In the genomic region with DNA sequence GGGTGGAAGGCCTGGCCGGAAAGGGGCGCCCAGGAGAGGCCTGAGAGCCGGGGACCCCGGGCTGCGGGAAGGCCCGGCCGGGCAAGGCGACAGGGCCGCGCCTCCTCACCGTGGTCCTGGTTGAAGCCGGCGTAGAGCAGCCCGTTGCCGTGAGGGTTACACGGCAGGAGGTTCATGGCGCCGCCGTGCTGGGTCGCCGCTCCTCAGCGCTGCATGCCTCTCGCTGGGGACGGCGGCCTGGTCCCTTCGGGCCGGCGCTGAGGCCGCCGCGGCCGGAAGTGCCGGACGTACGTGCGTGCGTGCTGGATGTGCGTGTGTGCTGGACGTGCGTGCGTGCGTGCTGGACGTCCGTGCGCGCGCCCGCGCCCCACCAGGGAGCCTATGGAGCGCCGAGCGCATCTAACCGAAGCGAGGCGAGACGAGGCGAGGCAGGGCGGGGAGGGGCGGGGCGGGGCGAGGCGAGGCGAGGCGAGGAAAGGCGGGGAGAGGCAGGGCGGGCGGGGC, we compare ENCODE assay signal across 1 cellular context.
TF ChIP-seq lines count a peak whose summit lies in the region.

A gene (minus strand): TSS at position 280 of the 504 bp plus-strand sequence. CDS start 104 bp downstream, at position 176.

TF ChIP-seq in HEK293, 187 proteins besides CTCF, POLR2A, EP300 and RAD21 (continued from another document and continues in another):
- TF ChIP-seq, protein P1, sequence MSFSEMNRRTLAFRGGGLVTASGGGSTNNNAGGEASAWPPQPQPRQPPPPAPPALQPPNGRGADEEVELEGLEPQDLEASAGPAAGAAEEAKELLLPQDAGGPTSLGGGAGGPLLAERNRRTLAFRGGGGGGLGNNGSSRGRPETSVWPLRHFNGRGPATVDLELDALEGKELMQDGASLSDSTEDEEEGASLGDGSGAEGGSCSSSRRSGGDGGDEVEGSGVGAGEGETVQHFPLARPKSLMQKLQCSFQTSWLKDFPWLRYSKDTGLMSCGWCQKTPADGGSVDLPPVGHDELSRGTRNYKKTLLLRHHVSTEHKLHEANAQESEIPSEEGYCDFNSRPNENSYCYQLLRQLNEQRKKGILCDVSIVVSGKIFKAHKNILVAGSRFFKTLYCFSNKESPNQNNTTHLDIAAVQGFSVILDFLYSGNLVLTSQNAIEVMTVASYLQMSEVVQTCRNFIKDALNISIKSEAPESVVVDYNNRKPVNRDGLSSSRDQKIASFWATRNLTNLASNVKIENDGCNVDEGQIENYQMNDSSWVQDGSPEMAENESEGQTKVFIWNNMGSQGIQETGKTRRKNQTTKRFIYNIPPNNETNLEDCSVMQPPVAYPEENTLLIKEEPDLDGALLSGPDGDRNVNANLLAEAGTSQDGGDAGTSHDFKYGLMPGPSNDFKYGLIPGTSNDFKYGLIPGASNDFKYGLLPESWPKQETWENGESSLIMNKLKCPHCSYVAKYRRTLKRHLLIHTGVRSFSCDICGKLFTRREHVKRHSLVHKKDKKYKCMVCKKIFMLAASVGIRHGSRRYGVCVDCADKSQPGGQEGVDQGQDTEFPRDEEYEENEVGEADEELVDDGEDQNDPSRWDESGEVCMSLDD (tag by site-specific recombination; IDR thresholded peaks at IDR 0.05) = 0 out of 2 replicates have a peak, but pooled peaks have one; percentile 26
- TF ChIP-seq SALL2 (tag by site-specific recombination; IDR thresholded peaks at IDR 0.05; ENCODE audit: borderline replicate concordance) = no peak
- TF ChIP-seq, protein P2, sequence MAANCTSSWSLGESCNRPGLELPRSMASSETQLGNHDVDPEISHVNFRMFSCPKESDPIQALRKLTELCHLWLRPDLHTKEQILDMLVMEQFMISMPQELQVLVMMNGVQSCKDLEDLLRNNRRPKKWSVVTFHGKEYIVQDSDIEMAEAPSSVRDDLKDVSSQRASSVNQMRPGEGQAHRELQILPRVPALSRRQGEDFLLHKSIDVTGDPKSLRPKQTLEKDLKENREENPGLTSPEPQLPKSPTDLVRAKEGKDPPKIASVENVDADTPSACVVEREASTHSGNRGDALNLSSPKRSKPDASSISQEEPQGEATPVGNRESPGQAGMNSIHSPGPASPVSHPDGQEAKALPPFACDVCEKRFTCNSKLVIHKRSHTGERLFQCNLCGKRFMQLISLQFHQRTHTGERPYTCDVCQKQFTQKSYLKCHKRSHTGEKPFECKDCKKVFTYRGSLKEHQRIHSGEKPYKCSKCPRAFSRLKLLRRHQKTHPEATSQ (tag by site-specific recombination; IDR thresholded peaks at IDR 0.05) = peak; percentile 79
- no peak for TF ChIP-seq ZNF621 (tag by site-specific recombination; IDR thresholded peaks at IDR 0.05)
- no peak for TF ChIP-seq ZNF792 (tag by site-specific recombination; IDR thresholded peaks at IDR 0.05)
- TF ChIP-seq ZNF776 (tag by site-specific recombination; IDR thresholded peaks at IDR 0.05; ENCODE audit: borderline replicate concordance) = no peak
- no peak for TF ChIP-seq ZNF837 (tag by site-specific recombination; IDR thresholded peaks at IDR 0.05)
- no peak for TF ChIP-seq ZNF132 (tag by site-specific recombination; IDR thresholded peaks at IDR 0.05; ENCODE audit: borderline replicate concordance)
- no peak for TF ChIP-seq ZNF138 (tag by site-specific recombination; IDR thresholded peaks at IDR 0.05; ENCODE audit: borderline replicate concordance)
- TF ChIP-seq, protein P3, sequence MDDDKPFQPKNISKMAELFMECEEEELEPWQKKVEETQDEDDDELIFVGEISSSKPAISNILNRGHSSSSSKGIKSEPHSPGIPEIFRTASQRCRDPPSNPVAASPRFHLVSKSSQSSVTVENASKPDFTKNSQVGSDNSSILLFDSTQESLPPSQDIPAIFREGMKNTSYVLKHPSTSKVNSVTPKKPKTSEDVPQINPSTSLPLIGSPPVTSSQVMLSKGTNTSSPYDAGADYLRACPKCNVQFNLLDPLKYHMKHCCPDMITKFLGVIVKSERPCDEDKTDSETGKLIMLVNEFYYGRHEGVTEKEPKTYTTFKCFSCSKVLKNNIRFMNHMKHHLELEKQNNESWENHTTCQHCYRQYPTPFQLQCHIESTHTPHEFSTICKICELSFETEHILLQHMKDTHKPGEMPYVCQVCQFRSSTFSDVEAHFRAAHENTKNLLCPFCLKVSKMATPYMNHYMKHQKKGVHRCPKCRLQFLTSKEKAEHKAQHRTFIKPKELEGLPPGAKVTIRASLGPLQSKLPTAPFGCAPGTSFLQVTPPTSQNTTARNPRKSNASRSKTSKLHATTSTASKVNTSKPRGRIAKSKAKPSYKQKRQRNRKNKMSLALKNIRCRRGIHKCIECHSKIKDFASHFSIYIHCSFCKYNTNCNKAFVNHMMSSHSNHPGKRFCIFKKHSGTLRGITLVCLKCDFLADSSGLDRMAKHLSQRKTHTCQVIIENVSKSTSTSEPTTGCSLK (tag by site-specific recombination; IDR thresholded peaks at IDR 0.05) = no peak
- TF ChIP-seq ZNF16 (tag by site-specific recombination; IDR thresholded peaks at IDR 0.05; ENCODE audit: low read depth) = no peak
- no peak for TF ChIP-seq ZBTB21 (tag by site-specific recombination; IDR thresholded peaks at IDR 0.05)
- no peak; the same call in 1 of the 2 replicates for TF ChIP-seq ZNF324 (tag by site-specific recombination; IDR thresholded peaks at IDR 0.05)
- TF ChIP-seq, protein P4, sequence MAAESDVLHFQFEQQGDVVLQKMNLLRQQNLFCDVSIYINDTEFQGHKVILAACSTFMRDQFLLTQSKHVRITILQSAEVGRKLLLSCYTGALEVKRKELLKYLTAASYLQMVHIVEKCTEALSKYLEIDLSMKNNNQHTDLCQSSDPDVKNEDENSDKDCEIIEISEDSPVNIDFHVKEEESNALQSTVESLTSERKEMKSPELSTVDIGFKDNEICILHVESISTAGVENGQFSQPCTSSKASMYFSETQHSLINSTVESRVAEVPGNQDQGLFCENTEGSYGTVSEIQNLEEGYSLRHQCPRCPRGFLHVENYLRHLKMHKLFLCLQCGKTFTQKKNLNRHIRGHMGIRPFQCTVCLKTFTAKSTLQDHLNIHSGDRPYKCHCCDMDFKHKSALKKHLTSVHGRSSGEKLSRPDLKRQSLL (tag by site-specific recombination; IDR thresholded peaks at IDR 0.05) = no peak
- TF ChIP-seq, protein P5, sequence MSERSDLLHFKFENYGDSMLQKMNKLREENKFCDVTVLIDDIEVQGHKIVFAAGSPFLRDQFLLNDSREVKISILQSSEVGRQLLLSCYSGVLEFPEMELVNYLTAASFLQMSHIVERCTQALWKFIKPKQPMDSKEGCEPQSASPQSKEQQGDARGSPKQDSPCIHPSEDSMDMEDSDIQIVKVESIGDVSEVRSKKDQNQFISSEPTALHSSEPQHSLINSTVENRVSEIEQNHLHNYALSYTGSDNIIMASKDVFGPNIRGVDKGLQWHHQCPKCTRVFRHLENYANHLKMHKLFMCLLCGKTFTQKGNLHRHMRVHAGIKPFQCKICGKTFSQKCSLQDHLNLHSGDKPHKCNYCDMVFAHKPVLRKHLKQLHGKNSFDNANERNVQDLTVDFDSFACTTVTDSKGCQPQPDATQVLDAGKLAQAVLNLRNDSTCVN (tag by site-specific recombination; optimal IDR thresholded peaks at IDR 0.05) = peak; percentile 94
- TF ChIP-seq ZNF133 (tag by site-specific recombination; IDR thresholded peaks at IDR 0.05) = no peak
- no peak for TF ChIP-seq ZNF311 (tag by site-specific recombination; IDR thresholded peaks at IDR 0.05; ENCODE audit: borderline replicate concordance)
- TF ChIP-seq IKZF3 (tag by site-specific recombination; IDR thresholded peaks at IDR 0.05) = 0 out of 2 replicates have a peak, but pooled peaks have one; percentile 7
- TF ChIP-seq ZNF248 (tag by site-specific recombination; IDR thresholded peaks at IDR 0.05) = no peak
- no peak for TF ChIP-seq SCRT2 (tag by site-specific recombination; IDR thresholded peaks at IDR 0.05)
- no peak for TF ChIP-seq ZNF791 (tag by site-specific recombination; IDR thresholded peaks at IDR 0.05)
- TF ChIP-seq ZIC2 (tag by site-specific recombination; IDR thresholded peaks at IDR 0.05) = peak; percentile 38
- TF ChIP-seq ZNF24 (tag by site-specific recombination; IDR thresholded peaks at IDR 0.05) = no peak; the same call in 1 of the 2 replicates
- no peak for TF ChIP-seq ZNF585B (tag by site-specific recombination; IDR thresholded peaks at IDR 0.05)
- peak; percentile 23; the same call in 1 of the 2 replicates for TF ChIP-seq ZEB2 (tag by site-specific recombination; IDR thresholded peaks at IDR 0.05)
- no peak for TF ChIP-seq ZNF394 (tag by site-specific recombination; IDR thresholded peaks at IDR 0.05; ENCODE audit: borderline replicate concordance)
- no peak for TF ChIP-seq ZNF23 (tag by site-specific recombination; IDR thresholded peaks at IDR 0.05; ENCODE audit: borderline replicate concordance)
- TF ChIP-seq KLF9 (tag by site-specific recombination; IDR thresholded peaks at IDR 0.05; ENCODE audit: low read depth) = no peak
- peak; percentile 48; the same call in 1 of the 2 replicates for TF ChIP-seq ZNF561 (tag by site-specific recombination; IDR thresholded peaks at IDR 0.05; ENCODE audit: borderline replicate concordance)
- no peak for TF ChIP-seq ZNF530 (tag by site-specific recombination; IDR thresholded peaks at IDR 0.05; ENCODE audit: low read depth)
- TF ChIP-seq, protein P6, sequence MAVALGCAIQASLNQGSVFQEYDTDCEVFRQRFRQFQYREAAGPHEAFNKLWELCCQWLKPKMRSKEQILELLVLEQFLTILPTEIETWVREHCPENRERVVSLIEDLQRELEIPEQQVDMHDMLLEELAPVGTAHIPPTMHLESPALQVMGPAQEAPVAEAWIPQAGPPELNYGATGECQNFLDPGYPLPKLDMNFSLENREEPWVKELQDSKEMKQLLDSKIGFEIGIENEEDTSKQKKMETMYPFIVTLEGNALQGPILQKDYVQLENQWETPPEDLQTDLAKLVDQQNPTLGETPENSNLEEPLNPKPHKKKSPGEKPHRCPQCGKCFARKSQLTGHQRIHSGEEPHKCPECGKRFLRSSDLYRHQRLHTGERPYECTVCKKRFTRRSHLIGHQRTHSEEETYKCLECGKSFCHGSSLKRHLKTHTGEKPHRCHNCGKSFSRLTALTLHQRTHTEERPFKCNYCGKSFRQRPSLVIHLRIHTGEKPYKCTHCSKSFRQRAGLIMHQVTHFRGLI (tag by site-specific recombination; IDR thresholded peaks at IDR 0.05) = no peak
- no peak for TF ChIP-seq ZBTB8A (tag by site-specific recombination; IDR thresholded peaks at IDR 0.05)
- no peak for TF ChIP-seq ZNF830 (tag by site-specific recombination; IDR thresholded peaks at IDR 0.05; ENCODE audit: low read depth)
- TF ChIP-seq, protein P7, sequence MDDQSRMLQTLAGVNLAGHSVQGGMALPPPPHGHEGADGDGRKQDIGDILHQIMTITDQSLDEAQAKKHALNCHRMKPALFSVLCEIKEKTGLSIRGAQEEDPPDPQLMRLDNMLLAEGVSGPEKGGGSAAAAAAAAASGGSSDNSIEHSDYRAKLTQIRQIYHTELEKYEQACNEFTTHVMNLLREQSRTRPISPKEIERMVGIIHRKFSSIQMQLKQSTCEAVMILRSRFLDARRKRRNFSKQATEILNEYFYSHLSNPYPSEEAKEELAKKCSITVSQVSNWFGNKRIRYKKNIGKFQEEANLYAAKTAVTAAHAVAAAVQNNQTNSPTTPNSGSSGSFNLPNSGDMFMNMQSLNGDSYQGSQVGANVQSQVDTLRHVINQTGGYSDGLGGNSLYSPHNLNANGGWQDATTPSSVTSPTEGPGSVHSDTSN (CRISPR knock-in tag; IDR thresholded peaks at IDR 0.05) = no peak; the same call in 1 of the 2 replicates
- no peak for TF ChIP-seq ZSCAN23 (tag by site-specific recombination; IDR thresholded peaks at IDR 0.05)
- no peak for TF ChIP-seq ZNF623 (tag by site-specific recombination; IDR thresholded peaks at IDR 0.05)
- TF ChIP-seq ZNF768 (tag by site-specific recombination; IDR thresholded peaks at IDR 0.05) = no peak
- TF ChIP-seq ZNF660 (tag by site-specific recombination; IDR thresholded peaks at IDR 0.05) = peak; percentile 84; the same call in 1 of the 2 replicates
- TF ChIP-seq ZNF670 (tag by site-specific recombination; IDR thresholded peaks at IDR 0.05; ENCODE audit: low read depth) = no peak
- TF ChIP-seq, protein P8, sequence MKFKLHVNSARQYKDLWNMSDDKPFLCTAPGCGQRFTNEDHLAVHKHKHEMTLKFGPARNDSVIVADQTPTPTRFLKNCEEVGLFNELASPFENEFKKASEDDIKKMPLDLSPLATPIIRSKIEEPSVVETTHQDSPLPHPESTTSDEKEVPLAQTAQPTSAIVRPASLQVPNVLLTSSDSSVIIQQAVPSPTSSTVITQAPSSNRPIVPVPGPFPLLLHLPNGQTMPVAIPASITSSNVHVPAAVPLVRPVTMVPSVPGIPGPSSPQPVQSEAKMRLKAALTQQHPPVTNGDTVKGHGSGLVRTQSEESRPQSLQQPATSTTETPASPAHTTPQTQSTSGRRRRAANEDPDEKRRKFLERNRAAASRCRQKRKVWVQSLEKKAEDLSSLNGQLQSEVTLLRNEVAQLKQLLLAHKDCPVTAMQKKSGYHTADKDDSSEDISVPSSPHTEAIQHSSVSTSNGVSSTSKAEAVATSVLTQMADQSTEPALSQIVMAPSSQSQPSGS (tag by site-specific recombination; IDR thresholded peaks at IDR 0.05; ENCODE audit: low read depth) = no peak
- no peak for TF ChIP-seq OVOL3 (tag by site-specific recombination; IDR thresholded peaks at IDR 0.05)
- no peak for TF ChIP-seq ZNF184 (tag by site-specific recombination; IDR thresholded peaks at IDR 0.05)
- TF ChIP-seq, protein P9, sequence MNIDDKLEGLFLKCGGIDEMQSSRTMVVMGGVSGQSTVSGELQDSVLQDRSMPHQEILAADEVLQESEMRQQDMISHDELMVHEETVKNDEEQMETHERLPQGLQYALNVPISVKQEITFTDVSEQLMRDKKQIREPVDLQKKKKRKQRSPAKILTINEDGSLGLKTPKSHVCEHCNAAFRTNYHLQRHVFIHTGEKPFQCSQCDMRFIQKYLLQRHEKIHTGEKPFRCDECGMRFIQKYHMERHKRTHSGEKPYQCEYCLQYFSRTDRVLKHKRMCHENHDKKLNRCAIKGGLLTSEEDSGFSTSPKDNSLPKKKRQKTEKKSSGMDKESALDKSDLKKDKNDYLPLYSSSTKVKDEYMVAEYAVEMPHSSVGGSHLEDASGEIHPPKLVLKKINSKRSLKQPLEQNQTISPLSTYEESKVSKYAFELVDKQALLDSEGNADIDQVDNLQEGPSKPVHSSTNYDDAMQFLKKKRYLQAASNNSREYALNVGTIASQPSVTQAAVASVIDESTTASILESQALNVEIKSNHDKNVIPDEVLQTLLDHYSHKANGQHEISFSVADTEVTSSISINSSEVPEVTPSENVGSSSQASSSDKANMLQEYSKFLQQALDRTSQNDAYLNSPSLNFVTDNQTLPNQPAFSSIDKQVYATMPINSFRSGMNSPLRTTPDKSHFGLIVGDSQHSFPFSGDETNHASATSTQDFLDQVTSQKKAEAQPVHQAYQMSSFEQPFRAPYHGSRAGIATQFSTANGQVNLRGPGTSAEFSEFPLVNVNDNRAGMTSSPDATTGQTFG (tag by site-specific recombination; IDR thresholded peaks at IDR 0.05; ENCODE audit: borderline replicate concordance) = no peak
- no peak for TF ChIP-seq ZNF558 (tag by site-specific recombination; IDR thresholded peaks at IDR 0.05)
- TF ChIP-seq ZBTB20 (tag by site-specific recombination; IDR thresholded peaks at IDR 0.05) = peak; percentile 80
- TF ChIP-seq REPIN1 (tag by site-specific recombination; IDR thresholded peaks at IDR 0.05; ENCODE audit: low read depth) = peak; percentile 53; the same call in 1 of the 2 replicates
- no peak; the same call in 1 of the 2 replicates for TF ChIP-seq GLIS2 (tag by site-specific recombination; IDR thresholded peaks at IDR 0.05)
- no peak; the same call in 1 of the 2 replicates for TF ChIP-seq ZNF391 (tag by site-specific recombination; IDR thresholded peaks at IDR 0.05; ENCODE audit: borderline replicate concordance, low read depth)
- no peak for TF ChIP-seq ZNF140 (tag by site-specific recombination; IDR thresholded peaks at IDR 0.05)
- TF ChIP-seq ZNF560 (tag by site-specific recombination; IDR thresholded peaks at IDR 0.05; ENCODE audit: borderline replicate concordance) = no peak
- 0 out of 2 replicates have a peak, but pooled peaks have one; percentile 44 for TF ChIP-seq ZNF777 (tag by site-specific recombination; IDR thresholded peaks at IDR 0.05; ENCODE audit: borderline replicate concordance)
